In genomic region chr6:13485923-13486557, GRCh38 we compare ENCODE assay signal across 8 cellular contexts. TPM values are rescaled to one million over a fixed set of nuclear protein-coding genes. Genes with fewer than 3 reads are reported as not detected.
A peak's percentile ranks its signal among the peaks of the same experiment; 100 is the strongest.
DNase-seq lines count a peak whose midpoint lies in the region; ATAC-seq, FAIRE-seq and TF ChIP-seq lines count a peak whose summit lies in the region.

No MANE protein-coding gene starts in this region.

- H3K27me3 Mint-ChIP-seq in nephron progenitor cell (ENCODE audit: low read depth, poor library complexity): peaks cover 52% of the 10 kb centered on the region

- no peaks in the 10 kb centered on the region for H3K36me3 Mint-ChIP-seq in nephron progenitor cell (ENCODE audit: low read depth)

- CTCF ChIA-PET in AG04449 (lab: Yijun Ruan, JAX): interaction anchor here (1.0 to 2.1 kb wide), 3 partner anchors 11 to 155 kb away, joined by 3 to 6 read pairs (median 3); no protein-coding TSS in a partner anchor

- no peak overlapping the region for H3K27ac Mint-ChIP-seq in nephron progenitor cell

- DNase-seq in AG04449 (ENCODE audit: low read depth, low spot score) (no peak), GM18507 (ENCODE audit: extremely low spot score, insufficient read length, low read depth) (no peak), NCI-H510A (lab: John Stamatoyannopoulos, UW) (peak; percentile 40), fibroblast of the aortic adventitia (ENCODE audit: low read depth) (peak; percentile 34), nephron progenitor cell (peak; percentile 42), urothelium cell line (ENCODE audit: low spot score) (peak; percentile 52)
- DNase-seq in activated T-cell treated with anti-CD3 and anti-CD28 coated beads, Interleukin-2, amount 50 U/mL, for 1 hour: peak; percentile 35

- ATAC-seq in GM21786 (IDR thresholded peaks at IDR 0.05; ENCODE audit: unreplicated experiment): no peak

- POLR2A ChIA-PET in AG04449 (lab: Yijun Ruan, JAX): interaction anchor here (0.9 to 1.3 kb wide), 2 partner anchors 129 to 130 kb away, joined by 3 to 5 read pairs; partner anchors contain the start of gene NOL7

- TF ChIP-seq CTCF in AG04449 (IDR thresholded peaks at IDR 0.05; ENCODE audit: insufficient read depth, low read length, missing control alignments) (no peak), fibroblast of the aortic adventitia (IDR thresholded peaks at IDR 0.05; ENCODE audit: insufficient read depth, low read length) (no peak), nephron progenitor cell (IDR thresholded peaks at IDR 0.05) (no peak)

- peak overlapping the region; percentile 68 for H3K4me3 ChIP-seq in AG04449 (ENCODE audit: low read depth, low read length)
- H3K4me3 ChIP-seq in fibroblast of the aortic adventitia (ENCODE audit: low read depth, low read length): peak overlapping the region; percentile 76

- peaks cover 32% of the 10 kb centered on the region for H3K4me1 Mint-ChIP-seq in nephron progenitor cell

- no peaks in the 10 kb centered on the region for H3K9me3 Mint-ChIP-seq in nephron progenitor cell

- peak overlapping the region; percentile 94 for H3K4me3 Mint-ChIP-seq in nephron progenitor cell

- peak; percentile 69 for FAIRE-seq in GM18507 (lab: Jason Lieb, UNC)
- no peak for FAIRE-seq in urothelium cell line (lab: Jason Lieb, UNC)

RNA-seq across cellular contexts. Expression of gene GFOD1, which starts 1.4 kb away (rescaled TPM):
- 2.6 and 3.0 TPM in 2 replicates for total RNA-seq in fibroblast of the aortic adventitia (ENCODE audit: low replicate concordance)

Comparison
In these comparisons a context has a peak if more than half of its experiments do, and no peak if none do; other contexts are left out.
1. DNase-seq: peak in NCI-H510A (single experiment), activated T-cell treated with anti-CD3 and anti-CD28 coated beads, Interleukin-2, amount 50 U/mL, for 1 hour (single experiment), fibroblast of the aortic adventitia (single experiment), nephron progenitor cell (single experiment) and urothelium cell line (single experiment); none in AG04449 (single experiment) and GM18507 (single experiment).